Comparison of ENCODE assay signal across 1 cellular context in genomic region chr2:118913131-118913804, GRCh38.
TF ChIP-seq lines count a peak whose summit lies in the region.

No MANE protein-coding gene starts in this region.

TF ChIP-seq in K562, 482 proteins besides CTCF, POLR2A, EP300 and RAD21 (continued from another document):
- no peak for TF ChIP-seq PBX2 (CRISPR knock-in tag; IDR thresholded peaks at IDR 0.05; ENCODE audit: low read depth)
- TF ChIP-seq PBX2 (tag; conservative IDR thresholded peaks at IDR 0.05; ENCODE audit: low read depth), result peak; percentile 68; the same call in 1 of the 2 replicates
- TF ChIP-seq MEIS2 (IDR thresholded peaks at IDR 0.05; ENCODE audit: partially characterized antibody), result peak; percentile 57
- TF ChIP-seq HMBOX1 (IDR thresholded peaks at IDR 0.05), result no peak
- TF ChIP-seq HMG20A (CRISPR knock-in tag; conservative IDR thresholded peaks at IDR 0.05), result no peak
- TF ChIP-seq JUNB (CRISPR knock-in tag; conservative IDR thresholded peaks at IDR 0.05), result no peak
- TF ChIP-seq ARID1B (IDR thresholded peaks at IDR 0.05), result no peak
- no peak for TF ChIP-seq PRMT5 (CRISPR knock-in tag; IDR thresholded peaks at IDR 0.05)
